In the genomic region with DNA sequence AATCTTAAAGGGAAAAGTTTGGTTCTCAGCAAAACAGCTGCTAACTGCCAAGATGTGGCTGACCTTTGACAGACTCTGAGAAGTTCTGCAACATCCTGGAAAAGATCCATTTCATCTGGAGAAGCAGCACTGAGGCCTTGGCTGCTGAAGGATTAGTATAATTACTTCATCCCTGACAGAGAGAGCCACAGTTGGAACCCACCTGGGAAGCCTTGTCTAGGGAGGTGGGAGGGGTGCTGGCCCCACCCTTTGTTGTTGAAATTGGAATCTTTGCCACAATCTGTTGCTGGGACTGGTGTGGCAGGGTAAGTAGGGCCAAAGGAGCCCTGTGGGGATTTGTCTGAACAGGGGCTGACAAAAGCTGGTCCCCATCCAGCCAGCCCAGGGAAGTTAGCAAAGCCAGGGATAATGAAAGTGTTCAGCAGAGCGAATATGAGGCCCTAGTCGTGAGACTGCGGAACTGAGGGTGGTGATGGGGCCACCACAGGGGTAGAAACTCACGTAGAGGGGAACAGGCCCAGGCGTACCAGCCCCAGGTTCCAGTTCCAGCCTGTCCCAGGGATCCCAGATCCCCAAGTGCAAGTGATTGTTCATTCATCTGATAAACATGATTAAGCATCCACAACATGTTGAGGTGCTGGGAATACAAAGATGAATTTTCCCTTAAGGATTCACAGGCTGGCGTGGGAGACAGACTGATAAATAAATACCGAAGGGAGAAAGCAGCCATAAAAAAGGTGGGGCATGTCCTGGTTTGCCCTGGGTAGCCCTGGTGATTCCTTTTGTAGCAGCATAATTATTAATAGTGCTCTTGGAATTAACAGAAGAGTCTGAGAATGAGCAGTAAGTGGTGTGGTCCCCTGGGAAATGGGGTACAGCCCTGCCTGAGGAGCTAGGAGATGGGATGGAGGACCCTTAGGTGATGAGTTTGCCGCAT, we compare ENCODE assay signal across 10 cellular contexts.
DNase-seq lines count a peak whose midpoint lies in the region; ATAC-seq and TF ChIP-seq lines count a peak whose summit lies in the region.
"Had no signal": no experiment of that assay in that cellular context is flagged by ENCODE, and none has a peak within 500 bp of the region (broad histone marks: within the 10 kb centered on the region; RNA-seq: fewer than 3 reads in every experiment).

No MANE protein-coding gene starts in this region.

- intact Hi-C loops in colonic mucosa (cut with DNase I), result no loop called here
- intact Hi-C loops in left lung (cut with DNase I), result no loop called here

- peak overlapping the region; percentile 34 for H3K27ac ChIP-seq in colonic mucosa
- peak overlapping the region; percentile 0 to 61 for H3K27ac ChIP-seq in left lung

- ATAC-seq in left lung, result peak; percentile 15
- ATAC-seq in HG03378 (IDR thresholded peaks at IDR 0.05; ENCODE audit: unreplicated experiment), result no peak

- H3K9ac ChIP-seq in colonic mucosa (ENCODE audit: low read depth in 2 of 2, low read length in 2 of 2), result peak overlapping the region in 1 of 2 donors; percentile 16

- H3K36me3 ChIP-seq in colonic mucosa, result no peaks in the 10 kb centered on the region
- H3K36me3 ChIP-seq in left lung, result no peaks in the 10 kb centered on the region

- H3K9me3 ChIP-seq in colonic mucosa (no peaks in the 10 kb centered on the region), left lung (no peaks in the 10 kb centered on the region)

- no peak for TF ChIP-seq CTCF in colonic mucosa (IDR thresholded peaks at IDR 0.05)
- no peak for TF ChIP-seq CTCF in left lung (IDR thresholded peaks at IDR 0.05)

- DNase-seq in HPDE6-E6E7 (ENCODE audit: extremely low spot score) (peak; percentile 75), colonic mucosa (peak; percentile 39), left lung (no peak), smooth muscle cell of the brain vasculature (ENCODE audit: low read depth, low spot score) (peak; percentile 47), Kasumi-1 (lab: John Stamatoyannopoulos, UW) (no peak), SW 1271 (lab: John Stamatoyannopoulos, UW) (no peak)
- DNase-seq in activated CD4-positive, alpha-beta T cell treated with anti-CD3 and anti-CD28 coated beads, Interleukin-2, amount 50 U/mL, for 4 hours, result no peak
- DNase-seq: activated naive CD4-positive, alpha-beta T cell treated with anti-CD3 and anti-CD28 coated beads, Interleukin-2, amount 10 ng/mL, durations not matched to agents 7 days and 5 days; stimulated activated CD4-positive, alpha-beta T cell treated with anti-CD3 and anti-CD28 coated beads, Interleukin-4, amount 100 ng/mL, for 24 hours had no signal

- H3K4me1 ChIP-seq in colonic mucosa (no peaks in the 10 kb centered on the region), left lung (peaks cover 4 to 21% of the 10 kb centered on the region in 2 donors)

- no peaks in the 10 kb centered on the region for H3K27me3 ChIP-seq in colonic mucosa
- H3K27me3 ChIP-seq in left lung, result no peaks in the 10 kb centered on the region

- H3K4me3 ChIP-seq in colonic mucosa (no peak overlapping the region), left lung (no peak overlapping the region)

Comparison
In these comparisons a context has a peak if more than half of its experiments do, and no peak if none do; other contexts are left out.
1. DNase-seq: peak in HPDE6-E6E7 (single experiment), colonic mucosa (single experiment) and smooth muscle cell of the brain vasculature (single experiment); none in left lung (0 of 2), Kasumi-1 (0 of 2), activated CD4-positive, alpha-beta T cell treated with anti-CD3 and anti-CD28 coated beads, Interleukin-2, amount 50 U/mL, for 4 hours (0 of 2) and SW 1271 (0 of 2).